Comparison of ENCODE assay signal across 9 cellular contexts in the genomic region with DNA sequence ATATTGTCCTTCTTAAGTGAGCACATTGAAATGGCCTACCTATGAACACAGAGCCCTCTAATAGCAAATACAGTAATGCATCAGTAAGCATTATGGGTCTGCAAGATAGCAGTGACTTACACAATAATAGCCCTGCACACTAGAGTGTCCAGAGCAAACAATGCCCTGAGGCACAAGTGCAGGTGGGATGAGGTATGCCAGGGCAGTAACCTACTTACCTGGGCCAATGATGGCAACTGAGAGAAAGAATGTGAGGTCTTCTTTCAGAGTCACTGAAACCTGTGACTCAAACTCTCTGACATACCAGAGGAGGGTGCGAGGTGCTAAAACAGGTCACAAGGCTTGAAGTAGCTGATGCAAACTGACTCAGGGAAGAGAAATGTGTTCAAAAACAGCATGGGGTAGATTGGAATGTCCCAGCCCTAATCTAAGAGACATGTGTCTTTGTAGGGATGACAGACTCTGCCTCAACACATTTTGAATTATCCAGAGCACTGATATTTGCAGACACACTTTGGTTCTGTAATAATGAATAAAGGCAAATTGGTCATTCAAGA.
DNase-seq lines count a peak whose midpoint lies in the region; ATAC-seq and TF ChIP-seq lines count a peak whose summit lies in the region.
"Had no signal": no experiment of that assay in that cellular context is flagged by ENCODE, and none has a peak within 500 bp of the region (broad histone marks: within the 10 kb centered on the region; RNA-seq: fewer than 3 reads in every experiment).

No MANE protein-coding gene starts in this region.

- ATAC-seq in activated CD8-positive, alpha-beta memory T cell treated with anti-CD3 and anti-CD28 coated beads, Interleukin-2, amount 10 ng/mL, durations not matched to agents 7 days and 5 days = no peak
- ATAC-seq: effector memory CD8-positive, alpha-beta T cell had no signal

- TF ChIP-seq POLR2A in esophagus squamous epithelium (IDR thresholded peaks at IDR 0.05) = no peak

- H3K27ac Mint-ChIP-seq in activated CD8-positive, alpha-beta memory T cell treated with anti-CD3 and anti-CD28 coated beads, Interleukin-2, amount 10 ng/mL, durations not matched to agents 7 days and 5 days = no peak overlapping the region
- H3K27ac Mint-ChIP-seq: effector memory CD8-positive, alpha-beta T cell; IgD-negative memory B cell had no signal

- no peaks in the 10 kb centered on the region for H4K20me1 ChIP-seq in osteoblast (ENCODE audit: insufficient read depth, low read length)

- DNase-seq in GM03348 (ENCODE audit: low spot score) = peak; percentile 70
- peak; percentile 66 for DNase-seq in NCI-H146 treated with DMSO at 0.1 percent for 48 hours (lab: John Stamatoyannopoulos, UW; ENCODE audit: unreplicated experiment)
- peak; percentile 79 for DNase-seq in astrocyte of the spinal cord (ENCODE audit: low read depth, low spot score)
- peak; percentile 82 for DNase-seq in osteoblast (ENCODE audit: insufficient read length, low spot score, missing footprints)
- no peak for DNase-seq in activated CD8-positive, alpha-beta memory T cell treated with anti-CD3 and anti-CD28 coated beads, Interleukin-2, amount 10 ng/mL, durations not matched to agents 7 days and 5 days
- DNase-seq in esophagus squamous epithelium (lab: John Stamatoyannopoulos, UW) = no peak
- no peak for DNase-seq in activated effector memory CD4-positive, alpha-beta T cell treated with Interleukin-2 at 50 U/mL for 16 hours
- DNase-seq: effector memory CD8-positive, alpha-beta T cell had no signal

- H2AFZ ChIP-seq in osteoblast (ENCODE audit: low read length) = no peak overlapping the region

- peaks cover 19% of the 10 kb centered on the region for H3K4me1 Mint-ChIP-seq in activated CD8-positive, alpha-beta memory T cell treated with anti-CD3 and anti-CD28 coated beads, Interleukin-2, amount 10 ng/mL, durations not matched to agents 7 days and 5 days

- in situ Hi-C loops in astrocyte of the spinal cord (cut with HindIII; ENCODE audit: low sequenced_read_pairs) = no loop called here

- H3K36me3 ChIP-seq in osteoblast (ENCODE audit: insufficient read depth, low read length) (no peaks in the 10 kb centered on the region), esophagus squamous epithelium (no peaks in the 10 kb centered on the region)

- peaks cover 27% of the 10 kb centered on the region for H3K4me1 ChIP-seq in osteoblast (ENCODE audit: insufficient read depth, low read length)
- H3K4me1 ChIP-seq in esophagus squamous epithelium = peaks cover 0 to 32% (median 10%) of the 10 kb centered on the region in 3 donors

- WGBS in esophagus squamous epithelium, 2 donors = 40 to 67% methylated on average over 1 of the region's 1 CpG

- CTCF ChIA-PET in activated CD8-positive, alpha-beta memory T cell treated with anti-CD3 and anti-CD28 coated beads, Interleukin-2, amount 10 ng/mL, durations not matched to agents 7 days and 5 days (lab: Charles Lee) = no interaction called here

- H3K4me3 ChIP-seq in astrocyte of the spinal cord (ENCODE audit: low read depth, low read length) (no peak overlapping the region), osteoblast (ENCODE audit: insufficient read depth, low read length) (no peak overlapping the region), esophagus squamous epithelium (no peak overlapping the region)

- H3K9me3 ChIP-seq in osteoblast (ENCODE audit: low read depth, low read length) = no peaks in the 10 kb centered on the region
- H3K9me3 ChIP-seq in esophagus squamous epithelium = no peaks in the 10 kb centered on the region

- TF ChIP-seq CTCF in astrocyte of the spinal cord (IDR thresholded peaks at IDR 0.05; ENCODE audit: low read depth, low read length) (no peak), osteoblast (IDR thresholded peaks at IDR 0.05; ENCODE audit: extremely low read depth, low read depth, low read length) (no peak), esophagus squamous epithelium (IDR thresholded peaks at IDR 0.05) (no peak)

- no peak overlapping the region for H3K4me3 Mint-ChIP-seq in activated CD8-positive, alpha-beta memory T cell treated with anti-CD3 and anti-CD28 coated beads, Interleukin-2, amount 10 ng/mL, durations not matched to agents 7 days and 5 days
- H3K4me3 Mint-ChIP-seq: effector memory CD8-positive, alpha-beta T cell; IgD-negative memory B cell had no signal

- intact Hi-C loops in esophagus squamous epithelium (cut with DNase I) = no loop called here

- peaks cover 2% of the 10 kb centered on the region for H3K36me3 Mint-ChIP-seq in activated CD8-positive, alpha-beta memory T cell treated with anti-CD3 and anti-CD28 coated beads, Interleukin-2, amount 10 ng/mL, durations not matched to agents 7 days and 5 days
- H3K36me3 Mint-ChIP-seq: IgD-negative memory B cell had no signal

- H3K27me3 ChIP-seq in osteoblast (ENCODE audit: insufficient read depth, low read length) = no peaks in the 10 kb centered on the region
- no peaks in the 10 kb centered on the region for H3K27me3 ChIP-seq in esophagus squamous epithelium

- H3K27me3 Mint-ChIP-seq in activated CD8-positive, alpha-beta memory T cell treated with anti-CD3 and anti-CD28 coated beads, Interleukin-2, amount 10 ng/mL, durations not matched to agents 7 days and 5 days = no peaks in the 10 kb centered on the region
- H3K27me3 Mint-ChIP-seq: IgD-negative memory B cell had no signal

- H3K27ac ChIP-seq in osteoblast (ENCODE audit: low read depth, low read length) (no peak overlapping the region), esophagus squamous epithelium (peak overlapping the region in 1 of 4 donors; percentile 23)

- peak overlapping the region; percentile 20 for H3K4me2 ChIP-seq in osteoblast (ENCODE audit: insufficient read depth, low read length)

- no peaks in the 10 kb centered on the region for H3K79me2 ChIP-seq in osteoblast (ENCODE audit: insufficient read depth, low read length)

- no peaks in the 10 kb centered on the region for H3K9me3 Mint-ChIP-seq in activated CD8-positive, alpha-beta memory T cell treated with anti-CD3 and anti-CD28 coated beads, Interleukin-2, amount 10 ng/mL, durations not matched to agents 7 days and 5 days (ENCODE audit: low read depth)
- H3K9me3 Mint-ChIP-seq: effector memory CD8-positive, alpha-beta T cell; IgD-negative memory B cell had no signal

Comparison
In these comparisons a context has a peak if more than half of its experiments do, and no peak if none do; other contexts are left out.
1. DNase-seq: peak in GM03348 (single experiment), NCI-H146 treated with DMSO at 0.1 percent for 48 hours (single experiment), astrocyte of the spinal cord (single experiment) and osteoblast (single experiment); none in activated CD8-positive, alpha-beta memory T cell treated with anti-CD3 and anti-CD28 coated beads, Interleukin-2, amount 10 ng/mL, durations not matched to agents 7 days and 5 days (single experiment), esophagus squamous epithelium (single experiment) and activated effector memory CD4-positive, alpha-beta T cell treated with Interleukin-2 at 50 U/mL for 16 hours (single experiment).